ENCODE assay signal across 1 cellular context in the genomic region with DNA sequence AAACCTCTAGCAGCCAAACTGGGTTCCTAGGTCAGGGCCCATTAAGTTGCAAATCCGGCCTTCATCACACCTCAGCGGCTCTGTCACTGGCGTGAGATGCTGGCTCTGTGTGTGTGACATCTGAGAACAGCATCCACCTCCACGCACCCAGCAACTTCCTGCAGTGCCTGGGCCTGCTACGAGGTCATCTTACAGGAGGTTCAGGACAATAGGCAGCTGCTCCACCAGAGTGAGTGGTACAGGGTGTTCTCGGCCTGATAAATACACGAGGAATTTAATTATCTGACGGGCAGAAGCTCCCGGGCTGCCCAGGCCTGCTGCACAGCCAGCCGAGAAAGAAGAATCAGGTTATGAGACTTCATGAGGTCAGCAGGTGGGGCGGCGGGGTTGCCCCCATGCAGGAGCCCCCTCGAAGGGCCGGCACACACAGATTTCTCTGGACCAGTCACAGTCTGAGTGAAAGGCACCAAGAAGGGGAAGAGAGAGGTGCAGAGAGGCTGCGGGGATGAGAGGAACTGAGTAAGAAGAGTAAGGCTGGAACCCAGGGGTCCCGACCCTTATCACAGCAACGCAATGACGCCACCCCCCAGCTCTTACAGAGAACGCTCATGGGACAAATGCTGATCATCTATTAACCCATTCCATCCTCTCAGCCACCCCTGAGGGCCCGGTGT.
TF ChIP-seq lines count a peak whose summit lies in the region.

No MANE protein-coding gene starts in this region.

TF ChIP-seq in SK-N-SH, 30 proteins besides CTCF, POLR2A, EP300 and RAD21 (continued from another document):
- TF ChIP-seq, protein P1, sequence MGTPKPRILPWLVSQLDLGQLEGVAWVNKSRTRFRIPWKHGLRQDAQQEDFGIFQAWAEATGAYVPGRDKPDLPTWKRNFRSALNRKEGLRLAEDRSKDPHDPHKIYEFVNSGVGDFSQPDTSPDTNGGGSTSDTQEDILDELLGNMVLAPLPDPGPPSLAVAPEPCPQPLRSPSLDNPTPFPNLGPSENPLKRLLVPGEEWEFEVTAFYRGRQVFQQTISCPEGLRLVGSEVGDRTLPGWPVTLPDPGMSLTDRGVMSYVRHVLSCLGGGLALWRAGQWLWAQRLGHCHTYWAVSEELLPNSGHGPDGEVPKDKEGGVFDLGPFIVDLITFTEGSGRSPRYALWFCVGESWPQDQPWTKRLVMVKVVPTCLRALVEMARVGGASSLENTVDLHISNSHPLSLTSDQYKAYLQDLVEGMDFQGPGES (IDR thresholded peaks at IDR 0.05; ENCODE audit: low read depth, low read length): no peak
- TF ChIP-seq, protein P2, sequence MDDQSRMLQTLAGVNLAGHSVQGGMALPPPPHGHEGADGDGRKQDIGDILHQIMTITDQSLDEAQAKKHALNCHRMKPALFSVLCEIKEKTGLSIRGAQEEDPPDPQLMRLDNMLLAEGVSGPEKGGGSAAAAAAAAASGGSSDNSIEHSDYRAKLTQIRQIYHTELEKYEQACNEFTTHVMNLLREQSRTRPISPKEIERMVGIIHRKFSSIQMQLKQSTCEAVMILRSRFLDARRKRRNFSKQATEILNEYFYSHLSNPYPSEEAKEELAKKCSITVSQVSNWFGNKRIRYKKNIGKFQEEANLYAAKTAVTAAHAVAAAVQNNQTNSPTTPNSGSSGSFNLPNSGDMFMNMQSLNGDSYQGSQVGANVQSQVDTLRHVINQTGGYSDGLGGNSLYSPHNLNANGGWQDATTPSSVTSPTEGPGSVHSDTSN (IDR thresholded peaks at IDR 0.05): no peak
- no peak for TF ChIP-seq NRF1 (IDR thresholded peaks at IDR 0.05; ENCODE audit: low read depth, low read length)
- no peak for TF ChIP-seq RFX5 (IDR thresholded peaks at IDR 0.05; ENCODE audit: low read length)
- peak; percentile 25 for TF ChIP-seq CHD2 (IDR thresholded peaks at IDR 0.05; ENCODE audit: low read length, partially characterized antibody)
- TF ChIP-seq, protein P3, sequence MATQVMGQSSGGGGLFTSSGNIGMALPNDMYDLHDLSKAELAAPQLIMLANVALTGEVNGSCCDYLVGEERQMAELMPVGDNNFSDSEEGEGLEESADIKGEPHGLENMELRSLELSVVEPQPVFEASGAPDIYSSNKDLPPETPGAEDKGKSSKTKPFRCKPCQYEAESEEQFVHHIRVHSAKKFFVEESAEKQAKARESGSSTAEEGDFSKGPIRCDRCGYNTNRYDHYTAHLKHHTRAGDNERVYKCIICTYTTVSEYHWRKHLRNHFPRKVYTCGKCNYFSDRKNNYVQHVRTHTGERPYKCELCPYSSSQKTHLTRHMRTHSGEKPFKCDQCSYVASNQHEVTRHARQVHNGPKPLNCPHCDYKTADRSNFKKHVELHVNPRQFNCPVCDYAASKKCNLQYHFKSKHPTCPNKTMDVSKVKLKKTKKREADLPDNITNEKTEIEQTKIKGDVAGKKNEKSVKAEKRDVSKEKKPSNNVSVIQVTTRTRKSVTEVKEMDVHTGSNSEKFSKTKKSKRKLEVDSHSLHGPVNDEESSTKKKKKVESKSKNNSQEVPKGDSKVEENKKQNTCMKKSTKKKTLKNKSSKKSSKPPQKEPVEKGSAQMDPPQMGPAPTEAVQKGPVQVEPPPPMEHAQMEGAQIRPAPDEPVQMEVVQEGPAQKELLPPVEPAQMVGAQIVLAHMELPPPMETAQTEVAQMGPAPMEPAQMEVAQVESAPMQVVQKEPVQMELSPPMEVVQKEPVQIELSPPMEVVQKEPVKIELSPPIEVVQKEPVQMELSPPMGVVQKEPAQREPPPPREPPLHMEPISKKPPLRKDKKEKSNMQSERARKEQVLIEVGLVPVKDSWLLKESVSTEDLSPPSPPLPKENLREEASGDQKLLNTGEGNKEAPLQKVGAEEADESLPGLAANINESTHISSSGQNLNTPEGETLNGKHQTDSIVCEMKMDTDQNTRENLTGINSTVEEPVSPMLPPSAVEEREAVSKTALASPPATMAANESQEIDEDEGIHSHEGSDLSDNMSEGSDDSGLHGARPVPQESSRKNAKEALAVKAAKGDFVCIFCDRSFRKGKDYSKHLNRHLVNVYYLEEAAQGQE (IDR thresholded peaks at IDR 0.05; ENCODE audit: low read depth, low read length): no peak
- TF ChIP-seq, protein P4, sequence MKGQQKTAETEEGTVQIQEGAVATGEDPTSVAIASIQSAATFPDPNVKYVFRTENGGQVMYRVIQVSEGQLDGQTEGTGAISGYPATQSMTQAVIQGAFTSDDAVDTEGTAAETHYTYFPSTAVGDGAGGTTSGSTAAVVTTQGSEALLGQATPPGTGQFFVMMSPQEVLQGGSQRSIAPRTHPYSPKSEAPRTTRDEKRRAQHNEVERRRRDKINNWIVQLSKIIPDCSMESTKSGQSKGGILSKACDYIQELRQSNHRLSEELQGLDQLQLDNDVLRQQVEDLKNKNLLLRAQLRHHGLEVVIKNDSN (IDR thresholded peaks at IDR 0.05; ENCODE audit: borderline replicate concordance, low read depth): no peak
- TF ChIP-seq TCF12 (IDR thresholded peaks at IDR 0.05): no peak
- TF ChIP-seq FOXJ3 (CRISPR knock-in tag; IDR thresholded peaks at IDR 0.05): peak; percentile 82; the same call in 1 of the 2 replicates
